Comparison of ENCODE assay signal across 8 cellular contexts in the genomic region with DNA sequence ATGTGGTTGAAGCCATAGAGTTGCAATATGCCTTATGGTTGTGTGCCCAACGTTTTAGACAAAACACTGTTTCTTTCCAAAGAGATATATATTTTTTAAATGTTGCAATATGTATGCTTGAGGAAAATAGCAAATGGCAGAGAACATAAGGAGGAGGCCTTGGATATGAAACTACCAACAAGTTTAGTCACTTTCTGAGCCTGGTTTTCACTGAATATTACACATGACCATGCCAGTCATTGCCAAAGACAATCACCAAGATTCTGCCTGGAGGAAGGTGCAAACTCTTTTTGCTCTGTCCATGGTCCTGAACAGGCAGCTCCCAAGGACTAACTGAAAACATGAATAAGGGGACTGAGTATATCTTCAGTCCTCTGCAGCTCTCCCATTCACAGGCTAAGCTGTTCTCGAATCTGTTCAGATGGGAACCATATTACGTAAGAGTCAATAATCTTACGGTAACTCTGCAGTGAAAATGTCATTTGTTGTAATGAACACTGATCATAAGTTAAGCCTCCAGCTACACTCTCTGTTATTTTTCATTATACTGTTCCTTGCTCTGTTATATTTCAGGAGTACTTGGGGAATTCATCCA.
DNase-seq lines count a peak whose midpoint lies in the region; ATAC-seq, FAIRE-seq and TF ChIP-seq lines count a peak whose summit lies in the region.

No MANE protein-coding gene starts in this region.

- peak in 1 of 2 experiments; percentile 33 for DNase-seq in A549 (ENCODE audit: low read depth in 1 of 2, low spot score in 1 of 2)
- peak; percentile 47 for DNase-seq in GM23248
- peak; percentile 16 for DNase-seq in glomerular endothelial cell (ENCODE audit: extremely low read depth, low read depth, low spot score)
- no peak for DNase-seq in cerebellar nuclear complex (lab: John Stamatoyannopoulos, UW)
- no peak for DNase-seq in kidney

- H3K27ac ChIP-seq in A549 (no peak overlapping the region), GM23248 (no peak overlapping the region), kidney (ENCODE audit: low read depth in 2 of 2, low read length in 2 of 2) (no peak overlapping the region)

- no peaks in the 10 kb centered on the region for H3F3A ChIP-seq in GM23248 (ENCODE audit: insufficient read depth)

- peaks cover 4% of the 10 kb centered on the region for H4K20me1 ChIP-seq in GM23248 (ENCODE audit: insufficient read depth)

- H3K9me3 ChIP-seq in A549 (peaks cover 7% of the 10 kb centered on the region), GM23248 (ENCODE audit: low read depth) (no peaks in the 10 kb centered on the region), kidney (ENCODE audit: control insufficient read depth in 1 of 2, low read length in 2 of 2) (no peaks in the 10 kb centered on the region)

- no peak for TF ChIP-seq RAD21 in A549 (conservative IDR thresholded peaks at IDR 0.05 in 1 of 2, IDR thresholded peaks at IDR 0.05 in 1 of 2)

- POLR2A ChIA-PET in A549 (lab: Yijun Ruan, JAX), result interaction anchor here (0.6 kb wide), 1 partner anchor 45 kb away, joined by 3 read pairs; no protein-coding TSS in a partner anchor

- H3K4me1 ChIP-seq in A549, result no peaks in the 10 kb centered on the region
- H3K4me1 ChIP-seq in GM23248 (ENCODE audit: insufficient read depth), result no peaks in the 10 kb centered on the region
- H3K4me1 ChIP-seq in kidney (ENCODE audit: control insufficient read depth in 1 of 2, insufficient read depth in 1 of 2, low read depth in 1 of 2, low read length in 2 of 2), result no peaks in the 10 kb centered on the region

- H2AFZ ChIP-seq in GM23248, result no peak overlapping the region

- H3K36me3 ChIP-seq in GM23248 (ENCODE audit: low read depth) (no peaks in the 10 kb centered on the region), kidney (ENCODE audit: control insufficient read depth in 1 of 2, insufficient read depth in 2 of 2, low read length in 2 of 2) (no peaks in the 10 kb centered on the region)

- TF ChIP-seq EP300 in A549 (IDR thresholded peaks at IDR 0.05), result no peak

- no peak overlapping the region for H3K4me3 ChIP-seq in A549
- H3K4me3 ChIP-seq in GM23248, result no peak overlapping the region
- no peak overlapping the region for H3K4me3 ChIP-seq in kidney (ENCODE audit: low read length in 2 of 2)

- no peak for TF ChIP-seq POLR2A in A549 (IDR thresholded peaks at IDR 0.05; ENCODE audit: low read length)

- TF ChIP-seq CTCF in A549 (IDR thresholded peaks at IDR 0.05), result no peak
- TF ChIP-seq CTCF in kidney (IDR thresholded peaks at IDR 0.05; ENCODE audit: borderline replicate concordance, extremely low read depth, insufficient read depth), result no peak

- WGBS in A549 (ENCODE audit: missing lambda C conversion rate), result 56% methylated on average over 4 of the region's 4 CpGs
- WGBS in GM23248 (ENCODE audit: low coverage in 1 of 2, low lambda C conversion rate in 2 of 2, missing lambda C conversion rate in 2 of 2), 2 experiments, result 37 to 48% methylated on average over 4 of the region's 4 CpGs

- no peak overlapping the region for H3K9ac ChIP-seq in GM23248
- no peak overlapping the region for H3K9ac ChIP-seq in kidney (ENCODE audit: low read length in 2 of 2)

- H3K4me2 ChIP-seq in A549 (no peak overlapping the region), GM23248 (ENCODE audit: unreplicated experiment) (no peak overlapping the region)

- intact Hi-C loops in kidney (cut with DNase I), result no loop called here

- in situ Hi-C loops in GM23248 (cut with MboI), result no loop called here

- ATAC-seq in A549 (no peak), SK-N-SH treated with all-trans-retinoic acid at 6 μM for 48 hours (peak; percentile 48; the same call in 1 of the 3 replicates), HG03175 (IDR thresholded peaks at IDR 0.05; ENCODE audit: unreplicated experiment) (no peak), HG02884 (IDR thresholded peaks at IDR 0.05; ENCODE audit: unreplicated experiment) (no peak)

- peaks cover 35% of the 10 kb centered on the region for H3K79me2 ChIP-seq in GM23248 (ENCODE audit: insufficient read depth)

- H3K27me3 ChIP-seq in GM23248 (replicated peaks; ENCODE audit: insufficient read depth), result no peaks in the 10 kb centered on the region

- no peaks in the 10 kb centered on the region for H3K9me2 ChIP-seq in GM23248 (ENCODE audit: insufficient read depth)

- CTCF ChIA-PET in A549 (lab: Yijun Ruan, JAX), result no interaction called here

- FAIRE-seq in A549 (lab: Jason Lieb, UNC) (no peak), kidney (lab: Jason Lieb, UNC) (no peak)

TF ChIP-seq in A549, 52 proteins besides CTCF, POLR2A, EP300 and RAD21:
- TF ChIP-seq, protein P1, sequence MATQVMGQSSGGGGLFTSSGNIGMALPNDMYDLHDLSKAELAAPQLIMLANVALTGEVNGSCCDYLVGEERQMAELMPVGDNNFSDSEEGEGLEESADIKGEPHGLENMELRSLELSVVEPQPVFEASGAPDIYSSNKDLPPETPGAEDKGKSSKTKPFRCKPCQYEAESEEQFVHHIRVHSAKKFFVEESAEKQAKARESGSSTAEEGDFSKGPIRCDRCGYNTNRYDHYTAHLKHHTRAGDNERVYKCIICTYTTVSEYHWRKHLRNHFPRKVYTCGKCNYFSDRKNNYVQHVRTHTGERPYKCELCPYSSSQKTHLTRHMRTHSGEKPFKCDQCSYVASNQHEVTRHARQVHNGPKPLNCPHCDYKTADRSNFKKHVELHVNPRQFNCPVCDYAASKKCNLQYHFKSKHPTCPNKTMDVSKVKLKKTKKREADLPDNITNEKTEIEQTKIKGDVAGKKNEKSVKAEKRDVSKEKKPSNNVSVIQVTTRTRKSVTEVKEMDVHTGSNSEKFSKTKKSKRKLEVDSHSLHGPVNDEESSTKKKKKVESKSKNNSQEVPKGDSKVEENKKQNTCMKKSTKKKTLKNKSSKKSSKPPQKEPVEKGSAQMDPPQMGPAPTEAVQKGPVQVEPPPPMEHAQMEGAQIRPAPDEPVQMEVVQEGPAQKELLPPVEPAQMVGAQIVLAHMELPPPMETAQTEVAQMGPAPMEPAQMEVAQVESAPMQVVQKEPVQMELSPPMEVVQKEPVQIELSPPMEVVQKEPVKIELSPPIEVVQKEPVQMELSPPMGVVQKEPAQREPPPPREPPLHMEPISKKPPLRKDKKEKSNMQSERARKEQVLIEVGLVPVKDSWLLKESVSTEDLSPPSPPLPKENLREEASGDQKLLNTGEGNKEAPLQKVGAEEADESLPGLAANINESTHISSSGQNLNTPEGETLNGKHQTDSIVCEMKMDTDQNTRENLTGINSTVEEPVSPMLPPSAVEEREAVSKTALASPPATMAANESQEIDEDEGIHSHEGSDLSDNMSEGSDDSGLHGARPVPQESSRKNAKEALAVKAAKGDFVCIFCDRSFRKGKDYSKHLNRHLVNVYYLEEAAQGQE (IDR thresholded peaks at IDR 0.05), result peak; percentile 94
- TF ChIP-seq SMC3 (IDR thresholded peaks at IDR 0.05), result no peak
TF ChIP-seq in A549: peak in this region for 1.

TF ChIP-seq in SK-N-SH treated with all-trans-retinoic acid at 6 μM for 48 hours, 23 proteins besides CTCF, POLR2A, EP300 and RAD21 (continues in another document):
- TF ChIP-seq ZNF70 (CRISPR knock-in tag; IDR thresholded peaks at IDR 0.05), result no peak
- no peak for TF ChIP-seq TCF4 (CRISPR knock-in tag; IDR thresholded peaks at IDR 0.05; ENCODE audit: borderline replicate concordance)
- no peak for TF ChIP-seq CSDC2 (CRISPR knock-in tag; IDR thresholded peaks at IDR 0.05)
- TF ChIP-seq, protein P2, sequence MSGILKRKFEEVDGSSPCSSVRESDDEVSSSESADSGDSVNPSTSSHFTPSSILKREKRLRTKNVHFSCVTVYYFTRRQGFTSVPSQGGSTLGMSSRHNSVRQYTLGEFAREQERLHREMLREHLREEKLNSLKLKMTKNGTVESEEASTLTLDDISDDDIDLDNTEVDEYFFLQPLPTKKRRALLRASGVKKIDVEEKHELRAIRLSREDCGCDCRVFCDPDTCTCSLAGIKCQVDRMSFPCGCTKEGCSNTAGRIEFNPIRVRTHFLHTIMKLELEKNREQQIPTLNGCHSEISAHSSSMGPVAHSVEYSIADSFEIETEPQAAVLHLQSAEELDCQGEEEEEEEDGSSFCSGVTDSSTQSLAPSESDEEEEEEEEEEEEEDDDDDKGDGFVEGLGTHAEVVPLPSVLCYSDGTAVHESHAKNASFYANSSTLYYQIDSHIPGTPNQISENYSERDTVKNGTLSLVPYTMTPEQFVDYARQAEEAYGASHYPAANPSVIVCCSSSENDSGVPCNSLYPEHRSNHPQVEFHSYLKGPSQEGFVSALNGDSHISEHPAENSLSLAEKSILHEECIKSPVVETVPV (CRISPR knock-in tag; IDR thresholded peaks at IDR 0.05), result no peak
- no peak for TF ChIP-seq ZNF8 (CRISPR knock-in tag; IDR thresholded peaks at IDR 0.05)
- TF ChIP-seq ZFP3 (CRISPR knock-in tag; IDR thresholded peaks at IDR 0.05), result no peak
- no peak for TF ChIP-seq GLIS3 (CRISPR knock-in tag; IDR thresholded peaks at IDR 0.05)
- TF ChIP-seq BACH2 (CRISPR knock-in tag; IDR thresholded peaks at IDR 0.05; ENCODE audit: borderline replicate concordance), result no peak
- no peak for TF ChIP-seq ZC3H10 (CRISPR knock-in tag; IDR thresholded peaks at IDR 0.05)
- TF ChIP-seq ZFP30 (CRISPR knock-in tag; IDR thresholded peaks at IDR 0.05), result no peak
- TF ChIP-seq, protein P3, sequence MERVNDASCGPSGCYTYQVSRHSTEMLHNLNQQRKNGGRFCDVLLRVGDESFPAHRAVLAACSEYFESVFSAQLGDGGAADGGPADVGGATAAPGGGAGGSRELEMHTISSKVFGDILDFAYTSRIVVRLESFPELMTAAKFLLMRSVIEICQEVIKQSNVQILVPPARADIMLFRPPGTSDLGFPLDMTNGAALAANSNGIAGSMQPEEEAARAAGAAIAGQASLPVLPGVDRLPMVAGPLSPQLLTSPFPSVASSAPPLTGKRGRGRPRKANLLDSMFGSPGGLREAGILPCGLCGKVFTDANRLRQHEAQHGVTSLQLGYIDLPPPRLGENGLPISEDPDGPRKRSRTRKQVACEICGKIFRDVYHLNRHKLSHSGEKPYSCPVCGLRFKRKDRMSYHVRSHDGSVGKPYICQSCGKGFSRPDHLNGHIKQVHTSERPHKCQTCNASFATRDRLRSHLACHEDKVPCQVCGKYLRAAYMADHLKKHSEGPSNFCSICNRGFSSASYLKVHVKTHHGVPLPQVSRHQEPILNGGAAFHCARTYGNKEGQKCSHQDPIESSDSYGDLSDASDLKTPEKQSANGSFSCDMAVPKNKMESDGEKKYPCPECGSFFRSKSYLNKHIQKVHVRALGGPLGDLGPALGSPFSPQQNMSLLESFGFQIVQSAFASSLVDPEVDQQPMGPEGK (CRISPR knock-in tag; IDR thresholded peaks at IDR 0.05; ENCODE audit: borderline replicate concordance), result no peak
- TF ChIP-seq ISL1 (CRISPR knock-in tag; IDR thresholded peaks at IDR 0.05), result no peak
- no peak for TF ChIP-seq TOX (CRISPR knock-in tag; IDR thresholded peaks at IDR 0.05; ENCODE audit: borderline replicate concordance)
- TF ChIP-seq SNAI2 (CRISPR knock-in tag; IDR thresholded peaks at IDR 0.05), result no peak
- no peak for TF ChIP-seq RARB (CRISPR knock-in tag; IDR thresholded peaks at IDR 0.05)
- TF ChIP-seq PPARA (CRISPR knock-in tag; IDR thresholded peaks at IDR 0.05; ENCODE audit: borderline replicate concordance), result no peak

Comparison
In these comparisons a context has a peak if more than half of its experiments do, and no peak if none do; other contexts are left out.
1. DNase-seq: peak in GM23248 (single experiment) and glomerular endothelial cell (single experiment); none in cerebellar nuclear complex (0 of 2) and kidney (single experiment).